ENCODE assay signal across 18 cellular contexts in genomic region chr7:6257602-6258001, GRCh38. TPM values are rescaled to one million over a fixed set of nuclear protein-coding genes. Genes with fewer than 3 reads are reported as not detected.
DNase-seq lines count a peak whose midpoint lies in the region; ATAC-seq, FAIRE-seq and TF ChIP-seq lines count a peak whose summit lies in the region.
"Had no signal": no experiment of that assay in that cellular context is flagged by ENCODE, and none has a peak within 500 bp of the region (broad histone marks: within the 10 kb centered on the region; RNA-seq: fewer than 3 reads in every experiment).

No MANE protein-coding gene starts in this region.

- H3K27ac ChIP-seq in right atrium auricular region (peak overlapping the region; percentile 50 to 54), K562 (ENCODE audit: extremely low read depth, low read depth, low read length) (no peak overlapping the region)
- H3K27ac ChIP-seq: A549 had no signal

- in situ Hi-C loops in K562 (cut with MboI) = no loop called here

- no peak for FAIRE-seq in K562 (lab: Jason Lieb, UNC)
- FAIRE-seq: A549 had no signal

- no peak overlapping the region for H2AFZ ChIP-seq in K562 (ENCODE audit: low read depth, low read length)

- H3K36me3 ChIP-seq in right atrium auricular region (no peaks in the 10 kb centered on the region), K562 (ENCODE audit: control insufficient read depth, insufficient read depth, low read length) (no peaks in the 10 kb centered on the region; the same call in 2 of the 3 replicates)

- TF ChIP-seq RAD21 in K562 (CRISPR knock-in tag; conservative IDR thresholded peaks at IDR 0.05 in 1 of 2, IDR thresholded peaks at IDR 0.05 in 1 of 2) = no peak

- H3K4me3 ChIP-seq in right atrium auricular region (no peak overlapping the region), K562 (no peak overlapping the region)
- H3K4me3 ChIP-seq: A549, testis had no signal

- H3K9ac ChIP-seq in K562 (ENCODE audit: insufficient read depth in 1 of 2, low read depth in 2 of 2, low read length in 2 of 2) = no peak overlapping the region

- peaks cover 74% of the 10 kb centered on the region for H3K4me1 Mint-ChIP-seq in nephron
- H3K4me1 Mint-ChIP-seq in activated naive CD8-positive, alpha-beta T cell treated with anti-CD3 and anti-CD28 coated beads, Interleukin-2, amount 50 U/mL, for 24 hours = peaks cover 41% of the 10 kb centered on the region

- H3K9me3 Mint-ChIP-seq in nephron = no peaks in the 10 kb centered on the region
- no peaks in the 10 kb centered on the region for H3K9me3 Mint-ChIP-seq in activated naive CD8-positive, alpha-beta T cell treated with anti-CD3 and anti-CD28 coated beads, Interleukin-2, amount 50 U/mL, for 24 hours
- H3K9me3 Mint-ChIP-seq: activated B cell treated with CpG ODN at 0.5 μM for 24 hours; activated T-cell treated with anti-CD3 and anti-CD28 coated beads, Interleukin-2, amount 50 U/mL, for 4 hours had no signal

- H3K27ac Mint-ChIP-seq in nephron = peak overlapping the region; percentile 93 to 97 (median 94)
- H3K27ac Mint-ChIP-seq in activated naive CD8-positive, alpha-beta T cell treated with anti-CD3 and anti-CD28 coated beads, Interleukin-2, amount 50 U/mL, for 24 hours = no peak overlapping the region

- H3K4me1 ChIP-seq in right atrium auricular region (peaks cover 0 to 91% of the 10 kb centered on the region in 2 donors), K562 (replicated peaks in 1 of 2; ENCODE audit: control insufficient read depth in 2 of 2, insufficient read depth in 2 of 2, low read length in 2 of 2) (peaks cover 0 to 26% of the 10 kb centered on the region in 2 experiments; a peak in 4 of 5 replicates)

- WGBS in K562 (ENCODE audit: insufficient coverage, low coverage, missing lambda C conversion rate) = 79% methylated on average over 3 of the region's 3 CpGs

- H3K27me3 Mint-ChIP-seq in nephron (ENCODE audit: low read depth) = no peaks in the 10 kb centered on the region
- H3K27me3 Mint-ChIP-seq in activated naive CD8-positive, alpha-beta T cell treated with anti-CD3 and anti-CD28 coated beads, Interleukin-2, amount 50 U/mL, for 24 hours = no peaks in the 10 kb centered on the region

- H3K27me3 ChIP-seq in right atrium auricular region (no peaks in the 10 kb centered on the region), K562 (ENCODE audit: control insufficient read depth in 2 of 2, insufficient read depth in 2 of 2, low read length in 2 of 2) (no peaks in the 10 kb centered on the region)
- H3K27me3 ChIP-seq: testis had no signal

- POLR2A ChIA-PET in K562 (lab: Yijun Ruan, JAX) = interaction anchor here (0.8 kb wide), 1 partner anchor 9 kb away, joined by 4 read pairs; no protein-coding TSS in a partner anchor

- peaks cover 63% of the 10 kb centered on the region for H3K79me2 ChIP-seq in K562 (ENCODE audit: control insufficient read depth, insufficient read depth, low read length)

- H3K9me1 ChIP-seq in K562 (ENCODE audit: control insufficient read depth, insufficient read depth, low read length) = no peaks in the 10 kb centered on the region

- no peaks in the 10 kb centered on the region for H3K9me3 ChIP-seq in right atrium auricular region
- H3K9me3 ChIP-seq in K562 (replicated peaks; ENCODE audit: control insufficient read depth, insufficient read depth, low read depth, low read length) = no peaks in the 10 kb centered on the region
- H3K9me3 ChIP-seq: A549, testis had no signal

- TF ChIP-seq POLR2A in K562 (conservative IDR thresholded peaks at IDR 0.05) = no peak

- CTCF ChIA-PET in K562 (lab: Yijun Ruan, JAX; ENCODE audit: low intra/inter-chr PET ratio) = no interaction called here

- intact Hi-C loops in cardiac septum (cut with DNase I) = loop anchor here (2.0 to 5.0 kb wide), 2 partner anchors 27 to 95 kb away; no protein-coding TSS in a partner anchor
- intact Hi-C loops in K562 (cut with micrococcal nuclease) = loop anchor here (5.0 kb wide), 1 partner anchor 65 kb away; no protein-coding TSS in a partner anchor

- no peak overlapping the region for H3K4me2 ChIP-seq in K562 (ENCODE audit: insufficient read depth, low read length)

- no peak overlapping the region for H3K4me3 Mint-ChIP-seq in nephron
- no peak overlapping the region for H3K4me3 Mint-ChIP-seq in activated naive CD8-positive, alpha-beta T cell treated with anti-CD3 and anti-CD28 coated beads, Interleukin-2, amount 50 U/mL, for 24 hours
- H3K4me3 Mint-ChIP-seq: activated B cell treated with CpG ODN at 0.5 μM for 24 hours had no signal

- H3K36me3 Mint-ChIP-seq in nephron (ENCODE audit: low read depth) = no peaks in the 10 kb centered on the region
- no peaks in the 10 kb centered on the region for H3K36me3 Mint-ChIP-seq in activated naive CD8-positive, alpha-beta T cell treated with anti-CD3 and anti-CD28 coated beads, Interleukin-2, amount 50 U/mL, for 24 hours (ENCODE audit: low read depth)

- no peak for DNase-seq in right atrium auricular region (ENCODE audit: low spot score)
- no peak for DNase-seq in cardiac septum (ENCODE audit: low spot score)
- DNase-seq in K562 (ENCODE audit: extremely low read depth in 1 of 4, low spot score in 3 of 4) = no peak
- no peak for DNase-seq in NCI-H2107 (lab: John Stamatoyannopoulos, UW)
- DNase-seq in activated naive CD8-positive, alpha-beta T cell treated with anti-CD3 and anti-CD28 coated beads, Interleukin-2, amount 50 U/mL, for 24 hours = no peak
- DNase-seq: activated B cell treated with CpG ODN at 0.5 μM for 24 hours, DMS53, midbrain, NCI-H146, NCI-H774, retina, SIG-M5, testis had no signal

- TF ChIP-seq EP300 in K562 (IDR thresholded peaks at IDR 0.05; ENCODE audit: low read length) = no peak

- TF ChIP-seq CTCF in right atrium auricular region (IDR thresholded peaks at IDR 0.05) (no peak), K562 (IDR thresholded peaks at IDR 0.05 in 2 of 3, conservative IDR thresholded peaks at IDR 0.05 in 1 of 3; ENCODE audit: insufficient read depth in 2 of 3, low read depth in 1 of 3, low read length in 3 of 3) (no peak), nephron (IDR thresholded peaks at IDR 0.05; ENCODE audit: unreplicated experiment in 3 of 3) (no peak)

- H4K20me1 ChIP-seq in K562 (replicated peaks; ENCODE audit: control insufficient read depth, insufficient read depth, low read length) = no peaks in the 10 kb centered on the region; the same call in 1 of the 2 replicates

- no TSS peak for BruUV-seq in K562 (replicated peaks; lab: Mats Ljungman, UMichigan)

- ATAC-seq in K562 (peak; percentile 26), GM19452 (IDR thresholded peaks at IDR 0.05; ENCODE audit: unreplicated experiment) (no peak), GM18870 (IDR thresholded peaks at IDR 0.05; ENCODE audit: unreplicated experiment) (no peak)
- no peak for ATAC-seq in activated naive CD8-positive, alpha-beta T cell treated with anti-CD3 and anti-CD28 coated beads, Interleukin-2, amount 50 U/mL, for 24 hours

TF ChIP-seq in K562, 482 proteins besides CTCF, POLR2A, EP300 and RAD21 (continues in another document):
- TF ChIP-seq HLTF (IDR thresholded peaks at IDR 0.05) (no peak), NR3C1 (CRISPR knock-in tag; IDR thresholded peaks at IDR 0.05) (no peak), ZNF79 (CRISPR knock-in tag; IDR thresholded peaks at IDR 0.05; ENCODE audit: low read depth) (no peak), ZFP91 (CRISPR knock-in tag; IDR thresholded peaks at IDR 0.05) (no peak), ZNF197 (CRISPR knock-in tag; IDR thresholded peaks at IDR 0.05; ENCODE audit: low read depth) (no peak), ZKSCAN1 (IDR thresholded peaks at IDR 0.05; ENCODE audit: low read depth, low read length) (no peak), ZNF311 (CRISPR knock-in tag; IDR thresholded peaks at IDR 0.05) (no peak), ARID1B (IDR thresholded peaks at IDR 0.05) (no peak)

RNA-seq across cellular contexts. Expression of gene CYTH3, which starts 14.8 kb away (rescaled TPM):
- total RNA-seq in right atrium auricular region (10 to 100 TPM; 27.2 to 34.0 TPM), cardiac septum (24.9 TPM), K562 (2014; rRNA removed) (8.8 and 14.3 TPM in 2 replicates), K562 (2014; rRNA removed; fragmentation: Illumina TruSeq; extraction: Trizol) (7.4 and 8.4 TPM in 2 replicates), K562 (2015; rRNA removed; fragmentation: Illumina TruSeq; extraction: Trizol) (11.5 TPM in 2 replicates), K562 (2021) (14.8 and 15.2 TPM in 2 replicates)
- 23.7 and 39.3 TPM in 2 replicates for total RNA-seq in K562 (2011; cell fraction: chromatin; rRNA removed; ENCODE audit: low replicate concordance)
- total RNA-seq in K562 (2011; cell fraction: nucleolus; rRNA removed) = 19.7 and 23.5 TPM in 2 replicates
- total RNA-seq in K562 (2011; cell fraction: nucleoplasm; rRNA removed) = 22.3 and 24.9 TPM in 2 replicates
- polyA plus RNA-seq in K562 (2011; rRNA removed) (11.4 and 16.2 TPM in 2 replicates), K562 (2014; fragmentation: Illumina TruSeq; extraction: Trizol) (12.3 and 13.8 TPM in 2 replicates), K562 (2014; fragmentation: Nextera tagmentation; extraction: Ambion mirVana) (under 1 TPM; 0.25 to 0.42 TPM), K562 (2014; rRNA removed) (13.8 and 17.0 TPM in 2 replicates)
- 13.6 and 14.6 TPM in 2 replicates for polyA plus RNA-seq in K562 (2011; cell fraction: cytosol; rRNA removed)
- 43.6 and 45.1 TPM in 2 replicates for polyA plus RNA-seq in K562 (2011; cell fraction: nucleus; rRNA removed)
- 11.3 and 12.8 TPM in 2 replicates for polyA plus RNA-seq in K562 (2012)
- polyA minus RNA-seq in K562 (2011; rRNA and poly(A)+ RNA removed) = 5.5 and 6.4 TPM in 2 replicates
- 8.1 and 9.3 TPM in 2 replicates for polyA minus RNA-seq in K562 (2011; cell fraction: cytosol; rRNA and poly(A)+ RNA removed)
- polyA minus RNA-seq in K562 (2011; cell fraction: nucleus; rRNA and poly(A)+ RNA removed) = 9.8 and 12.1 TPM in 2 replicates
